In the genomic region with DNA sequence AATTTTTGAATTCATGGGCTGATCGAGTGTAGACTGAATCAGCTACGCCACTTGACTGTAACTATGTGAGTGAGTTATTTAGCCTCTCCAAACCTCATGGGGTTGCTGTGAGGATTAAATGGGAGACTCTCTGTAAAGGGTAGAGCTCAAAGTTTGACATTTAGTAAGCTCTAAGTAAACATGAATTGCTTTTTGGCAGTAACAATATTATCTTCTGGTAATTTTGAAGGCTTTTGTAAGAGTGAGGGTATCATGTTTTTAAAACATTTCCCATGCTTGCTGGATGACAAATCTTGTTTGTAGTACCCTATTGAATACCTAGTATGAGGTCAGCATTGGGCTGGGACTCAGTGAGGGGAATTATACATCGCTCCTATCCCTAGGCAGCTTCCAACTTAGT, we compare ENCODE assay signal across 1 cellular context.
A peak's percentile ranks its signal among the peaks of the same experiment; 100 is the strongest.
TF ChIP-seq lines count a peak whose summit lies in the region.

No MANE protein-coding gene starts in this region.

TF ChIP-seq in HepG2, 621 proteins besides CTCF, POLR2A, EP300 and RAD21 (continued from another document and continues in another):
- TF ChIP-seq, protein P1, sequence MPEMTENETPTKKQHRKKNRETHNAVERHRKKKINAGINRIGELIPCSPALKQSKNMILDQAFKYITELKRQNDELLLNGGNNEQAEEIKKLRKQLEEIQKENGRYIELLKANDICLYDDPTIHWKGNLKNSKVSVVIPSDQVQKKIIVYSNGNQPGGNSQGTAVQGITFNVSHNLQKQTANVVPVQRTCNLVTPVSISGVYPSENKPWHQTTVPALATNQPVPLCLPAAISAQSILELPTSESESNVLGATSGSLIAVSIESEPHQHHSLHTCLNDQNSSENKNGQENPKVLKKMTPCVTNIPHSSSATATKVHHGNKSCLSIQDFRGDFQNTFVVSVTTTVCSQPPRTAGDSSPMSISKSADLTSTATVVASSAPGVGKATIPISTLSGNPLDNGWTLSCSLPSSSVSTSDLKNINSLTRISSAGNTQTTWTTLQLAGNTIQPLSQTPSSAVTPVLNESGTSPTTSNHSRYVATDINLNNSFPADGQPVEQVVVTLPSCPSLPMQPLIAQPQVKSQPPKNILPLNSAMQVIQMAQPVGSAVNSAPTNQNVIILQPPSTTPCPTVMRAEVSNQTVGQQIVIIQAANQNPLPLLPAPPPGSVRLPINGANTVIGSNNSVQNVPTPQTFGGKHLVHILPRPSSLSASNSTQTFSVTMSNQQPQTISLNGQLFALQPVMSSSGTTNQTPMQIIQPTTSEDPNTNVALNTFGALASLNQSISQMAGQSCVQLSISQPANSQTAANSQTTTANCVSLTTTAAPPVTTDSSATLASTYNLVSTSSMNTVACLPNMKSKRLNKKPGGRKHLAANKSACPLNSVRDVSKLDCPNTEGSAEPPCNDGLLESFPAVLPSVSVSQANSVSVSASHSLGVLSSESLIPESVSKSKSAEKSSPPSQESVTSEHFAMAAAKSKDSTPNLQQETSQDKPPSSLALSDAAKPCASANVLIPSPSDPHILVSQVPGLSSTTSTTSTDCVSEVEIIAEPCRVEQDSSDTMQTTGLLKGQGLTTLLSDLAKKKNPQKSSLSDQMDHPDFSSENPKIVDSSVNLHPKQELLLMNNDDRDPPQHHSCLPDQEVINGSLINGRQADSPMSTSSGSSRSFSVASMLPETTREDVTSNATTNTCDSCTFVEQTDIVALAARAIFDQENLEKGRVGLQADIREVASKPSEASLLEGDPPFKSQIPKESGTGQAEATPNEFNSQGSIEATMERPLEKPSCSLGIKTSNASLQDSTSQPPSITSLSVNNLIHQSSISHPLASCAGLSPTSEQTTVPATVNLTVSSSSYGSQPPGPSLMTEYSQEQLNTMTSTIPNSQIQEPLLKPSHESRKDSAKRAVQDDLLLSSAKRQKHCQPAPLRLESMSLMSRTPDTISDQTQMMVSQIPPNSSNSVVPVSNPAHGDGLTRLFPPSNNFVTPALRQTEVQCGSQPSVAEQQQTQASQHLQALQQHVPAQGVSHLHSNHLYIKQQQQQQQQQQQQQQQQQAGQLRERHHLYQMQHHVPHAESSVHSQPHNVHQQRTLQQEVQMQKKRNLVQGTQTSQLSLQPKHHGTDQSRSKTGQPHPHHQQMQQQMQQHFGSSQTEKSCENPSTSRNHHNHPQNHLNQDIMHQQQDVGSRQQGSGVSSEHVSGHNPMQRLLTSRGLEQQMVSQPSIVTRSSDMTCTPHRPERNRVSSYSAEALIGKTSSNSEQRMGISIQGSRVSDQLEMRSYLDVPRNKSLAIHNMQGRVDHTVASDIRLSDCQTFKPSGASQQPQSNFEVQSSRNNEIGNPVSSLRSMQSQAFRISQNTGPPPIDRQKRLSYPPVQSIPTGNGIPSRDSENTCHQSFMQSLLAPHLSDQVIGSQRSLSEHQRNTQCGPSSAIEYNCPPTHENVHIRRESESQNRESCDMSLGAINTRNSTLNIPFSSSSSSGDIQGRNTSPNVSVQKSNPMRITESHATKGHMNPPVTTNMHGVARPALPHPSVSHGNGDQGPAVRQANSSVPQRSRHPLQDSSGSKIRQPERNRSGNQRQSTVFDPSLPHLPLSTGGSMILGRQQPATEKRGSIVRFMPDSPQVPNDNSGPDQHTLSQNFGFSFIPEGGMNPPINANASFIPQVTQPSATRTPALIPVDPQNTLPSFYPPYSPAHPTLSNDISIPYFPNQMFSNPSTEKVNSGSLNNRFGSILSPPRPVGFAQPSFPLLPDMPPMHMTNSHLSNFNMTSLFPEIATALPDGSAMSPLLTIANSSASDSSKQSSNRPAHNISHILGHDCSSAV (CRISPR knock-in tag; IDR thresholded peaks at IDR 0.05; ENCODE audit: borderline replicate concordance), result no peak
- TF ChIP-seq, protein P2, sequence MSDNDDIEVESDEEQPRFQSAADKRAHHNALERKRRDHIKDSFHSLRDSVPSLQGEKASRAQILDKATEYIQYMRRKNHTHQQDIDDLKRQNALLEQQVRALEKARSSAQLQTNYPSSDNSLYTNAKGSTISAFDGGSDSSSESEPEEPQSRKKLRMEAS (IDR thresholded peaks at IDR 0.05), result no peak
- TF ChIP-seq FOXJ3 (CRISPR knock-in tag; IDR thresholded peaks at IDR 0.05; ENCODE audit: borderline replicate concordance) (0 out of 2 replicates have a peak, but pooled peaks have one; percentile 61), NCOR1 (IDR thresholded peaks at IDR 0.05; ENCODE audit: borderline replicate concordance, low read length) (peak; percentile 61; the same call in 1 of the 2 replicates), MED1 (CRISPR knock-in tag; IDR thresholded peaks at IDR 0.05) (peak; percentile 44; the same call in 1 of the 2 replicates), POGZ (CRISPR knock-in tag; IDR thresholded peaks at IDR 0.05) (peak; percentile 63), SIX4 (CRISPR knock-in tag; IDR thresholded peaks at IDR 0.05) (peak; percentile 24; the same call in 1 of the 2 replicates), TEAD3 (CRISPR knock-in tag; optimal IDR thresholded peaks at IDR 0.05; ENCODE audit: borderline replicate concordance) (peak; percentile 34), ZNF557 (CRISPR knock-in tag; IDR thresholded peaks at IDR 0.05) (no peak), MXI1 (IDR thresholded peaks at IDR 0.05; ENCODE audit: borderline replicate concordance, low read depth, low read length) (0 out of 3 replicates have a peak, but pooled peaks have one; percentile 1), ZNF160 (CRISPR knock-in tag; IDR thresholded peaks at IDR 0.05) (no peak), FOXA1 (IDR thresholded peaks at IDR 0.05) (no peak; the same call in 1 of the 2 replicates), FOXA1 (CRISPR knock-in tag; IDR thresholded peaks at IDR 0.05) (peak; percentile 90), TMF1 (CRISPR knock-in tag; IDR thresholded peaks at IDR 0.05; ENCODE audit: low read depth) (no peak), ZNF644 (CRISPR knock-in tag; IDR thresholded peaks at IDR 0.05; ENCODE audit: low read depth) (peak; percentile 54), CEBPG (CRISPR knock-in tag; IDR thresholded peaks at IDR 0.05) (peak; percentile 62), SMAD1 (CRISPR knock-in tag; IDR thresholded peaks at IDR 0.05; ENCODE audit: borderline replicate concordance, low read depth) (no peak), ZNF775 (CRISPR knock-in tag; IDR thresholded peaks at IDR 0.05; ENCODE audit: borderline replicate concordance) (no peak), PTBP1 (IDR thresholded peaks at IDR 0.05; ENCODE audit: low read depth, low read length, poor library complexity, severe bottlenecking) (no peak), HNF4A (CRISPR knock-in tag; IDR thresholded peaks at IDR 0.05) (peak; percentile 89), ZNF547 (CRISPR knock-in tag; IDR thresholded peaks at IDR 0.05) (no peak), BHLHE40 (IDR thresholded peaks at IDR 0.05; ENCODE audit: low read length) (no peak), ZMYM2 (CRISPR knock-in tag; IDR thresholded peaks at IDR 0.05) (no peak), ZNF136 (CRISPR knock-in tag; IDR thresholded peaks at IDR 0.05; ENCODE audit: low read depth) (no peak), ZNF354B (CRISPR knock-in tag; IDR thresholded peaks at IDR 0.05) (no peak), HOXA5 (CRISPR knock-in tag; IDR thresholded peaks at IDR 0.05) (no peak), KLF16 (CRISPR knock-in tag; IDR thresholded peaks at IDR 0.05) (no peak), TGIF2 (CRISPR knock-in tag; IDR thresholded peaks at IDR 0.05) (no peak; the same call in 1 of the 2 replicates), FOXA3 (CRISPR knock-in tag; IDR thresholded peaks at IDR 0.05) (peak; percentile 92), JUN (CRISPR knock-in tag; IDR thresholded peaks at IDR 0.05) (no peak), PHF5A (CRISPR knock-in tag; IDR thresholded peaks at IDR 0.05; ENCODE audit: low read depth, unreplicated experiment) (peak; percentile 35), AGO2 (optimal IDR thresholded peaks at IDR 0.05; ENCODE audit: low read depth, low read length) (no peak), ZNF264 (CRISPR knock-in tag; IDR thresholded peaks at IDR 0.05) (0 out of 2 replicates have a peak, but pooled peaks have one; percentile 11), NFYC (CRISPR knock-in tag; IDR thresholded peaks at IDR 0.05) (no peak), ZNF572 (CRISPR knock-in tag; IDR thresholded peaks at IDR 0.05) (no peak), ZNF12 (CRISPR knock-in tag; IDR thresholded peaks at IDR 0.05) (no peak), NFIC (IDR thresholded peaks at IDR 0.05; ENCODE audit: low read length) (0 out of 2 replicates have a peak, but pooled peaks have one; percentile 41), PITX1 (CRISPR knock-in tag; IDR thresholded peaks at IDR 0.05) (peak; percentile 98), ZNF570 (CRISPR knock-in tag; IDR thresholded peaks at IDR 0.05; ENCODE audit: borderline replicate concordance) (no peak)
- TF ChIP-seq, protein P3, sequence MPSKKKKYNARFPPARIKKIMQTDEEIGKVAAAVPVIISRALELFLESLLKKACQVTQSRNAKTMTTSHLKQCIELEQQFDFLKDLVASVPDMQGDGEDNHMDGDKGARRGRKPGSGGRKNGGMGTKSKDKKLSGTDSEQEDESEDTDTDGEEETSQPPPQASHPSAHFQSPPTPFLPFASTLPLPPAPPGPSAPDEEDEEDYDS (CRISPR knock-in tag; IDR thresholded peaks at IDR 0.05), result no peak
- TF ChIP-seq, protein P4, sequence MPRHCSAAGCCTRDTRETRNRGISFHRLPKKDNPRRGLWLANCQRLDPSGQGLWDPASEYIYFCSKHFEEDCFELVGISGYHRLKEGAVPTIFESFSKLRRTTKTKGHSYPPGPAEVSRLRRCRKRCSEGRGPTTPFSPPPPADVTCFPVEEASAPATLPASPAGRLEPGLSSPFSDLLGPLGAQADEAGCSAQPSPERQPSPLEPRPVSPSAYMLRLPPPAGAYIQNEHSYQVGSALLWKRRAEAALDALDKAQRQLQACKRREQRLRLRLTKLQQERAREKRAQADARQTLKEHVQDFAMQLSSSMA (CRISPR knock-in tag; IDR thresholded peaks at IDR 0.05), result no peak
- TF ChIP-seq, protein P5, sequence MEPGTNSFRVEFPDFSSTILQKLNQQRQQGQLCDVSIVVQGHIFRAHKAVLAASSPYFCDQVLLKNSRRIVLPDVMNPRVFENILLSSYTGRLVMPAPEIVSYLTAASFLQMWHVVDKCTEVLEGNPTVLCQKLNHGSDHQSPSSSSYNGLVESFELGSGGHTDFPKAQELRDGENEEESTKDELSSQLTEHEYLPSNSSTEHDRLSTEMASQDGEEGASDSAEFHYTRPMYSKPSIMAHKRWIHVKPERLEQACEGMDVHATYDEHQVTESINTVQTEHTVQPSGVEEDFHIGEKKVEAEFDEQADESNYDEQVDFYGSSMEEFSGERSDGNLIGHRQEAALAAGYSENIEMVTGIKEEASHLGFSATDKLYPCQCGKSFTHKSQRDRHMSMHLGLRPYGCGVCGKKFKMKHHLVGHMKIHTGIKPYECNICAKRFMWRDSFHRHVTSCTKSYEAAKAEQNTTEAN (CRISPR knock-in tag; conservative IDR thresholded peaks at IDR 0.05), result no peak
- TF ChIP-seq, protein P6, sequence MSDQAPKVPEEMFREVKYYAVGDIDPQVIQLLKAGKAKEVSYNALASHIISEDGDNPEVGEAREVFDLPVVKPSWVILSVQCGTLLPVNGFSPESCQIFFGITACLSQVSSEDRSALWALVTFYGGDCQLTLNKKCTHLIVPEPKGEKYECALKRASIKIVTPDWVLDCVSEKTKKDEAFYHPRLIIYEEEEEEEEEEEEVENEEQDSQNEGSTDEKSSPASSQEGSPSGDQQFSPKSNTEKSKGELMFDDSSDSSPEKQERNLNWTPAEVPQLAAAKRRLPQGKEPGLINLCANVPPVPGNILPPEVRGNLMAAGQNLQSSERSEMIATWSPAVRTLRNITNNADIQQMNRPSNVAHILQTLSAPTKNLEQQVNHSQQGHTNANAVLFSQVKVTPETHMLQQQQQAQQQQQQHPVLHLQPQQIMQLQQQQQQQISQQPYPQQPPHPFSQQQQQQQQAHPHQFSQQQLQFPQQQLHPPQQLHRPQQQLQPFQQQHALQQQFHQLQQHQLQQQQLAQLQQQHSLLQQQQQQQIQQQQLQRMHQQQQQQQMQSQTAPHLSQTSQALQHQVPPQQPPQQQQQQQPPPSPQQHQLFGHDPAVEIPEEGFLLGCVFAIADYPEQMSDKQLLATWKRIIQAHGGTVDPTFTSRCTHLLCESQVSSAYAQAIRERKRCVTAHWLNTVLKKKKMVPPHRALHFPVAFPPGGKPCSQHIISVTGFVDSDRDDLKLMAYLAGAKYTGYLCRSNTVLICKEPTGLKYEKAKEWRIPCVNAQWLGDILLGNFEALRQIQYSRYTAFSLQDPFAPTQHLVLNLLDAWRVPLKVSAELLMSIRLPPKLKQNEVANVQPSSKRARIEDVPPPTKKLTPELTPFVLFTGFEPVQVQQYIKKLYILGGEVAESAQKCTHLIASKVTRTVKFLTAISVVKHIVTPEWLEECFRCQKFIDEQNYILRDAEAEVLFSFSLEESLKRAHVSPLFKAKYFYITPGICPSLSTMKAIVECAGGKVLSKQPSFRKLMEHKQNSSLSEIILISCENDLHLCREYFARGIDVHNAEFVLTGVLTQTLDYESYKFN (CRISPR knock-in tag; conservative IDR thresholded peaks at IDR 0.05), result peak; percentile 77
- TF ChIP-seq, protein P7, sequence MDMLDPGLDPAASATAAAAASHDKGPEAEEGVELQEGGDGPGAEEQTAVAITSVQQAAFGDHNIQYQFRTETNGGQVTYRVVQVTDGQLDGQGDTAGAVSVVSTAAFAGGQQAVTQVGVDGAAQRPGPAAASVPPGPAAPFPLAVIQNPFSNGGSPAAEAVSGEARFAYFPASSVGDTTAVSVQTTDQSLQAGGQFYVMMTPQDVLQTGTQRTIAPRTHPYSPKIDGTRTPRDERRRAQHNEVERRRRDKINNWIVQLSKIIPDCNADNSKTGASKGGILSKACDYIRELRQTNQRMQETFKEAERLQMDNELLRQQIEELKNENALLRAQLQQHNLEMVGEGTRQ (IDR thresholded peaks at IDR 0.05; ENCODE audit: low read depth, low read length), result no peak
- TF ChIP-seq, protein P7 (CRISPR knock-in tag; IDR thresholded peaks at IDR 0.05; ENCODE audit: borderline replicate concordance), result no peak
- TF ChIP-seq, protein P8, sequence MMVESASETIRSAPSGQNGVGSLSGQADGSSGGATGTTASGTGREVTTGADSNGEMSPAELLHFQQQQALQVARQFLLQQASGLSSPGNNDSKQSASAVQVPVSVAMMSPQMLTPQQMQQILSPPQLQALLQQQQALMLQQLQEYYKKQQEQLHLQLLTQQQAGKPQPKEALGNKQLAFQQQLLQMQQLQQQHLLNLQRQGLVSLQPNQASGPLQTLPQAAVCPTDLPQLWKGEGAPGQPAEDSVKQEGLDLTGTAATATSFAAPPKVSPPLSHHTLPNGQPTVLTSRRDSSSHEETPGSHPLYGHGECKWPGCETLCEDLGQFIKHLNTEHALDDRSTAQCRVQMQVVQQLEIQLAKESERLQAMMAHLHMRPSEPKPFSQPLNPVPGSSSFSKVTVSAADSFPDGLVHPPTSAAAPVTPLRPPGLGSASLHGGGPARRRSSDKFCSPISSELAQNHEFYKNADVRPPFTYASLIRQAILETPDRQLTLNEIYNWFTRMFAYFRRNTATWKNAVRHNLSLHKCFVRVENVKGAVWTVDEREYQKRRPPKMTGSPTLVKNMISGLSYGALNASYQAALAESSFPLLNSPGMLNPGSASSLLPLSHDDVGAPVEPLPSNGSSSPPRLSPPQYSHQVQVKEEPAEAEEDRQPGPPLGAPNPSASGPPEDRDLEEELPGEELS (CRISPR knock-in tag; IDR thresholded peaks at IDR 0.05), result peak; percentile 62; the same call in 1 of the 2 replicates
- TF ChIP-seq, protein P9, sequence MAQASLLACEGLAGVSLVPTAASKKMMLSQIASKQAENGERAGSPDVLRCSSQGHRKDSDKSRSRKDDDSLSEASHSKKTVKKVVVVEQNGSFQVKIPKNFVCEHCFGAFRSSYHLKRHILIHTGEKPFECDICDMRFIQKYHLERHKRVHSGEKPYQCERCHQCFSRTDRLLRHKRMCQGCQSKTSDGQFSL (CRISPR knock-in tag; IDR thresholded peaks at IDR 0.05), result no peak
